8 cellular contexts compared by ENCODE assay signal in the genomic region with DNA sequence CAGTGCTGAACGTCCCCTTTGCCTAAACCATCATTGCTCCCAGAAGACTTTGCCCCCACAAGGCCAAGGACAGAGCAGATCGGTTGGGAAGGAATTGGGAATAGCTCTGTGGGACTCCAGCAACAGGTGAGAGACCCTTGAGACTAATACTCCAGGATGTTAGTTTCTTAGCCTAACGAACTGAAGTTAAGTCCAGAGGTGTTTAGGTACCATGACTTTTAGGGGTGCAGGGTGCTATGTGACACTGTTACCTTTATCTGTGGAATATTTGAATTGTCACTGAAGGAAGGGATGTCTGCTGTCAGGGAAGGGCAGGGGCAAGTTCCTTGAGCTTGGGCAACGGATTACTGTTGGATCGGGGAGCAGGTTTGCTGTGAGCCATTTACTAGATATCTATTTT. TPM values are rescaled to one million over a fixed set of nuclear protein-coding genes. Genes with fewer than 3 reads are reported as not detected.
DNase-seq lines count a peak whose midpoint lies in the region; ATAC-seq and TF ChIP-seq lines count a peak whose summit lies in the region.

No MANE protein-coding gene starts in this region.

- H3K4me3 ChIP-seq in GM12864 (ENCODE audit: low read depth, low read length): peak overlapping the region; percentile 92; the same call in 1 of the 2 replicates
- peak overlapping the region; percentile 87 for H3K4me3 ChIP-seq in SK-N-MC
- H3K4me3 ChIP-seq in fibroblast of the aortic adventitia (ENCODE audit: low read depth, low read length): peak overlapping the region; percentile 94
- peak overlapping the region; percentile 95 to 99 (median 98) for H3K4me3 ChIP-seq in sigmoid colon

- DNase-seq in GM12864 (ENCODE audit: low read depth) (no peak), SK-N-MC (ENCODE audit: low read depth, low spot score) (no peak), fibroblast of the aortic adventitia (ENCODE audit: low read depth) (no peak), sigmoid colon (no peak), SHP77 (lab: John Stamatoyannopoulos, UW) (no peak), inferior parietal cortex (ENCODE audit: extremely low spot score) (no peak)
- DNase-seq in central memory CD4-positive, alpha-beta T cell: no peak

- TF ChIP-seq POLR2A in sigmoid colon (IDR thresholded peaks at IDR 0.05): no peak

- TF ChIP-seq EP300 in sigmoid colon (IDR thresholded peaks at IDR 0.05): no peak

- H3K9ac ChIP-seq in SK-N-MC (ENCODE audit: insufficient read length): no peak overlapping the region

- H3K36me3 ChIP-seq in SK-N-MC (ENCODE audit: insufficient read depth, low read length) (no peaks in the 10 kb centered on the region), sigmoid colon (no peaks in the 10 kb centered on the region)

- TF ChIP-seq CTCF in GM12864 (IDR thresholded peaks at IDR 0.05; ENCODE audit: low read depth, low read length, missing control alignments): no peak
- no peak for TF ChIP-seq CTCF in fibroblast of the aortic adventitia (IDR thresholded peaks at IDR 0.05; ENCODE audit: insufficient read depth, low read length)
- TF ChIP-seq CTCF in sigmoid colon (IDR thresholded peaks at IDR 0.05): no peak

- peaks cover 0 to 67% (median 58%) of the 10 kb centered on the region in 4 donors for H3K4me1 ChIP-seq in sigmoid colon

- no peak overlapping the region for H3K27ac ChIP-seq in SK-N-MC
- H3K27ac ChIP-seq in sigmoid colon: peak overlapping the region; percentile 92 to 99 (median 97)

- H3K27me3 ChIP-seq in sigmoid colon: no peaks in the 10 kb centered on the region

- 62 to 75% methylated on average over 5 of the region's 5 CpGs for WGBS in sigmoid colon, 2 donors

- no peaks in the 10 kb centered on the region for H3K9me3 ChIP-seq in SK-N-MC (ENCODE audit: low read depth, low read length)
- H3K9me3 ChIP-seq in sigmoid colon: no peaks in the 10 kb centered on the region

- no peak for ATAC-seq in GM18519 (IDR thresholded peaks at IDR 0.05; ENCODE audit: low FRiP score, unreplicated experiment)

- intact Hi-C loops in sigmoid colon (cut with DNase I): loop anchor here (2.0 to 5.0 kb wide), 3 partner anchors 139 to 347 kb away; a partner anchor contains a TSS

RNA-seq across cellular contexts. Expression of a gene that starts 1.9 kb away (rescaled TPM):
- total RNA-seq in fibroblast of the aortic adventitia (ENCODE audit: low replicate concordance) (35.9 and 47.3 TPM in 2 replicates), sigmoid colon (10 to 100 TPM; 53.1 to 68.1 (median 57.1) TPM)
- polyA plus RNA-seq in sigmoid colon: 10 to 100 TPM; 40.2 to 68.7 (median 56.5) TPM

RNA-seq across cellular contexts. Expression of a gene that starts 4.8 kb away (rescaled TPM):
- total RNA-seq in fibroblast of the aortic adventitia (ENCODE audit: low replicate concordance): 0.36 and 2.8 TPM in 2 replicates
- total RNA-seq in sigmoid colon: 100 to 1,000 TPM in 2 of 4 donors, 10 to 100 TPM in 2; 82.8 to 125 (median 97.2) TPM
- polyA plus RNA-seq in sigmoid colon: 10 to 100 TPM in 1 of 3 donors, 1 to 10 TPM in 1, not detected in 1; 7.8 to 20.8 TPM

Comparison
In these comparisons a context has a peak if more than half of its experiments do, and no peak if none do; other contexts are left out.
1. RNA of a gene that starts 4.8 kb away (total RNA-seq): 82.8 to 125 TPM in sigmoid colon; 0.36 to 2.8 TPM in fibroblast of the aortic adventitia; every median in the first group is over 10 times any median in the second.
2. Peak in every context shown above with its lines, with median percentiles within 50 percentile points of each other: H3K4me3 ChIP-seq.